17 cellular contexts compared by ENCODE assay signal in the genomic region with DNA sequence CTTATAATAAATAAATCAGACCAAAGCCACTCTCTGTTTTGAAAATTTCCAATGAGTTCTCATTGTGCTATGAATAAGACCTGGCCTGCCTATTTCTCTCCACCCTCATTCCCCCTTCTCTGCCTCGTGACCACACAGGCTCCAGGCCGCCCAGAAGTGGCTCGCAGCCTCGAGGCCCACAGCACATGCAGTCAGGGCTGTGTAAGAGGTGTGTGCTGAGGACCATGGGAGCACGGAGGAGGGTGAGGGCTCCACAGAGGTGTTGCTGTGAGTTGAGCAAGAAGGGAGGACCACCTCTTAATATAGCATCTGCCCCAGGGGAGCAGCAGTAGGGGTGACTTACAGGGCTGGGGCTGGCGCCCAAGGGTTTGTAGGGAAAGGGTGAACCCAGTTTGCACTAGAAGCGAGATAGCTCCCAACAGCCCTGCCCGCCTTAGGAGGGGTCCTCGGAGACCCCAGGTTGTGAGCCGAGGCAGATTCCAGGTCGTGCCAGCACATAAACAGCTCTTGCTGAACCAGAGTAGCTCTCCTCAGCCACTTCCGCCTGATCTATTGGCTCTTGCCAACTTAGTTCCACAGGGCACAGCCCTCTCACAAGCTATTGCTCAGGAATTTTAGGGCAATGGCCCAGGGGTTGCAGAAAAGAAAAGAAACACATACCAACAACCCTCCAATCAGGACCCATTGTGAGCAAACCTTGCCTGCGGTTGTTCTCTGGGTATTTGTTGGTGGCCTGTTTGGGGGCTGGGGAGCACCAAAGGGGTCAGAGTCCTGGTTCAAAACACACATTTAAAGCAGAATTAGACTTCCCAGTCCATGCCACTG.
DNase-seq lines count a peak whose midpoint lies in the region; ATAC-seq, FAIRE-seq and TF ChIP-seq lines count a peak whose summit lies in the region.
"Had no signal": no experiment of that assay in that cellular context is flagged by ENCODE, and none has a peak within 500 bp of the region (broad histone marks: within the 10 kb centered on the region; RNA-seq: fewer than 3 reads in every experiment).

No MANE protein-coding gene starts in this region.

- H2AFZ ChIP-seq in astrocyte (ENCODE audit: low read depth, low read length): no peak overlapping the region

- WGBS in suprapubic skin: 72% methylated on average over 13 of the region's 13 CpGs

- H3K27ac Mint-ChIP-seq in HFFc6: peak overlapping the region; percentile 69
- no peak overlapping the region for H3K27ac Mint-ChIP-seq in astrocyte (ENCODE audit: unreplicated experiment)
- H3K27ac Mint-ChIP-seq: activated CD8-positive, alpha-beta T cell treated with anti-CD3 and anti-CD28 coated beads for 36 hours; B cell had no signal

- no peaks in the 10 kb centered on the region for H3K79me2 ChIP-seq in astrocyte (ENCODE audit: insufficient read depth, low read length)

- ATAC-seq in left lung (peak; percentile 76), HG03520 (IDR thresholded peaks at IDR 0.05; ENCODE audit: unreplicated experiment) (no peak), GM19035 (IDR thresholded peaks at IDR 0.05; ENCODE audit: unreplicated experiment) (no peak), foreskin keratinocyte (no peak)
- ATAC-seq: activated CD8-positive, alpha-beta T cell treated with anti-CD3 and anti-CD28 coated beads for 36 hours had no signal

- H3K9me3 Mint-ChIP-seq in HFFc6: no peaks in the 10 kb centered on the region
- peaks cover 2% of the 10 kb centered on the region for H3K9me3 Mint-ChIP-seq in astrocyte (ENCODE audit: unreplicated experiment)
- H3K9me3 Mint-ChIP-seq: activated CD8-positive, alpha-beta T cell treated with anti-CD3 and anti-CD28 coated beads for 36 hours had no signal

- no peaks in the 10 kb centered on the region for H3K27me3 ChIP-seq in astrocyte (ENCODE audit: insufficient read depth, low read length)
- no peaks in the 10 kb centered on the region for H3K27me3 ChIP-seq in left lung
- no peaks in the 10 kb centered on the region for H3K27me3 ChIP-seq in suprapubic skin
- no peaks in the 10 kb centered on the region for H3K27me3 ChIP-seq in foreskin keratinocyte
- H3K27me3 ChIP-seq: adrenal gland had no signal

- TF ChIP-seq POLR2A in suprapubic skin (IDR thresholded peaks at IDR 0.05): no peak

- no peak for FAIRE-seq in astrocyte (lab: Jason Lieb, UNC)
- FAIRE-seq: keratinocyte had no signal

- H3K9me3 ChIP-seq in astrocyte (ENCODE audit: insufficient read depth, low read depth, low read length): no peaks in the 10 kb centered on the region
- H3K9me3 ChIP-seq in left lung: no peaks in the 10 kb centered on the region
- no peaks in the 10 kb centered on the region for H3K9me3 ChIP-seq in suprapubic skin
- H3K9me3 ChIP-seq: adrenal gland had no signal

- no peak overlapping the region for H3K9ac ChIP-seq in astrocyte (ENCODE audit: low read length)

- TF ChIP-seq EP300 in suprapubic skin (IDR thresholded peaks at IDR 0.05): no peak

- no peak for TF ChIP-seq CTCF in HFFc6 (IDR thresholded peaks at IDR 0.05)
- no peak for TF ChIP-seq CTCF in astrocyte (IDR thresholded peaks at IDR 0.05; ENCODE audit: insufficient read depth, low read depth, low read length)
- TF ChIP-seq CTCF in left lung (IDR thresholded peaks at IDR 0.05): no peak
- TF ChIP-seq CTCF in suprapubic skin (IDR thresholded peaks at IDR 0.05): no peak
- TF ChIP-seq CTCF in foreskin keratinocyte (conservative IDR thresholded peaks at IDR 0.05): no peak

- H3K4me3 ChIP-seq in astrocyte (ENCODE audit: insufficient read depth, low read depth, low read length): no peak overlapping the region
- H3K4me3 ChIP-seq in left lung: no peak overlapping the region
- H3K4me3 ChIP-seq in suprapubic skin: no peak overlapping the region
- H3K4me3 ChIP-seq: adrenal gland had no signal

- H3K4me2 ChIP-seq in astrocyte (ENCODE audit: low read length): no peak overlapping the region

- peaks cover 12% of the 10 kb centered on the region; the same call in 1 of the 2 replicates for H3K27me3 Mint-ChIP-seq in HFFc6 (ENCODE audit: insufficient read depth)
- no peaks in the 10 kb centered on the region for H3K27me3 Mint-ChIP-seq in astrocyte (ENCODE audit: low read depth, unreplicated experiment)

- no peak for DNase-seq in HFFc6
- DNase-seq in astrocyte (ENCODE audit: low read depth): no peak
- DNase-seq in left lung: peak in 1 of 2 donors; percentile 56
- DNase-seq in suprapubic skin (ENCODE audit: low spot score in 2 of 2): no peak
- DNase-seq in HPDE6-E6E7 (ENCODE audit: extremely low spot score): no peak
- no peak for DNase-seq in foreskin keratinocyte
- DNase-seq: activated CD8-positive, alpha-beta T cell treated with anti-CD3 and anti-CD28 coated beads for 36 hours; adrenal gland; DMS 273 treated with DMSO at 0.1 percent for 48 hours; NCI-H1694; NCI-H446; posterior cingulate gyrus had no signal

- intact Hi-C loops in left lung (cut with DNase I): no loop called here

- H4K20me1 ChIP-seq in astrocyte (ENCODE audit: insufficient read depth, low read length): no peaks in the 10 kb centered on the region

- H3K36me3 Mint-ChIP-seq in HFFc6 (ENCODE audit: low read depth) (peaks cover 80% of the 10 kb centered on the region), astrocyte (ENCODE audit: low read depth, unreplicated experiment) (peaks cover 25% of the 10 kb centered on the region)

- no peaks in the 10 kb centered on the region for H3K4me1 ChIP-seq in astrocyte (ENCODE audit: insufficient read depth, low read length)
- no peaks in the 10 kb centered on the region for H3K4me1 ChIP-seq in left lung
- H3K4me1 ChIP-seq in suprapubic skin: no peaks in the 10 kb centered on the region
- no peaks in the 10 kb centered on the region for H3K4me1 ChIP-seq in foreskin keratinocyte
- H3K4me1 ChIP-seq: adrenal gland had no signal

- no peak overlapping the region for H3K27ac ChIP-seq in astrocyte (ENCODE audit: low read depth, low read length)
- H3K27ac ChIP-seq in left lung: peak overlapping the region in 1 of 2 donors; percentile 51
- H3K27ac ChIP-seq in suprapubic skin: peak overlapping the region; percentile 15
- no peak overlapping the region for H3K27ac ChIP-seq in foreskin keratinocyte
- H3K27ac ChIP-seq: adrenal gland, epithelial cell of prostate had no signal

- H3K4me1 Mint-ChIP-seq in HFFc6 (ENCODE audit: low read depth) (peaks cover 80% of the 10 kb centered on the region), astrocyte (ENCODE audit: low read depth, unreplicated experiment) (peaks cover 7% of the 10 kb centered on the region)

- H3K36me3 ChIP-seq in astrocyte (ENCODE audit: insufficient read depth, low read length): peaks cover 9% of the 10 kb centered on the region
- H3K36me3 ChIP-seq in left lung: no peaks in the 10 kb centered on the region
- H3K36me3 ChIP-seq in suprapubic skin: no peaks in the 10 kb centered on the region
- H3K36me3 ChIP-seq: adrenal gland had no signal

- H3K4me3 Mint-ChIP-seq in HFFc6: peak overlapping the region; percentile 45; the same call in 1 of the 2 replicates
- H3K4me3 Mint-ChIP-seq in astrocyte (ENCODE audit: unreplicated experiment): peak overlapping the region; percentile 43
- H3K4me3 Mint-ChIP-seq: activated CD8-positive, alpha-beta T cell treated with anti-CD3 and anti-CD28 coated beads for 36 hours; B cell had no signal
